In genomic region chr2:120741514-120742448, GRCh38 we compare ENCODE assay signal across 9 cellular contexts. TPM values are rescaled to one million over a fixed set of nuclear protein-coding genes. Genes with fewer than 3 reads are reported as not detected.
DNase-seq lines count a peak whose midpoint lies in the region; TF ChIP-seq lines count a peak whose summit lies in the region.
"Had no signal": no experiment of that assay in that cellular context is flagged by ENCODE, and none has a peak within 500 bp of the region (broad histone marks: within the 10 kb centered on the region; RNA-seq: fewer than 3 reads in every experiment).

No MANE protein-coding gene starts in this region.

- no peak overlapping the region for H3K4me2 ChIP-seq in Karpas-422 (ENCODE audit: low read depth, low read length, poor library complexity, severe bottlenecking)

- intact Hi-C loops in ascending aorta (cut with DNase I): no loop called here

- no peaks in the 10 kb centered on the region for H3K9me2 ChIP-seq in Karpas-422 (replicated peaks; ENCODE audit: insufficient read depth, low read length)

- no peak overlapping the region for H3K27ac ChIP-seq in ascending aorta
- H3K27ac ChIP-seq in Karpas-422 (ENCODE audit: low read length): no peak overlapping the region

- no peaks in the 10 kb centered on the region for H3K9me3 ChIP-seq in ascending aorta
- H3K9me3 ChIP-seq in Karpas-422 (ENCODE audit: low read length): no peaks in the 10 kb centered on the region

- H3K27me3 ChIP-seq in ascending aorta (no peaks in the 10 kb centered on the region), Karpas-422 (ENCODE audit: low read length) (no peaks in the 10 kb centered on the region)

- H3K9ac ChIP-seq in Karpas-422 (ENCODE audit: low read length): no peak overlapping the region

- DNase-seq in GM03348 (ENCODE audit: low spot score) (peak; percentile 71), ascending aorta (ENCODE audit: low spot score in 2 of 2) (peak in 1 of 2 donors; percentile 64), skeletal muscle cell (ENCODE audit: low read depth) (no peak), Karpas-422 (no peak), NCI-H2196 treated with DMSO at 0.1 percent for 48 hours (lab: John Stamatoyannopoulos, UW; ENCODE audit: unreplicated experiment) (no peak)
- no peak for DNase-seq in effector CD8-positive, alpha-beta T cell (lab: John Stamatoyannopoulos, UW)
- no peak for DNase-seq in NK-92 treated with Interleukin-12 subunit alpha and Interleukin-12 subunit beta, amount 100 ng/mL, for 24 hours (lab: John Stamatoyannopoulos, UW)
- DNase-seq: foreskin melanocyte had no signal

- H3K79me2 ChIP-seq in Karpas-422 (ENCODE audit: low read length): no peaks in the 10 kb centered on the region

- H3K36me3 ChIP-seq in ascending aorta (no peaks in the 10 kb centered on the region), Karpas-422 (ENCODE audit: insufficient read depth, low read length) (no peaks in the 10 kb centered on the region)

- H3K4me3 ChIP-seq in ascending aorta (peak overlapping the region; percentile 57 to 62), iPS-11a (ENCODE audit: low read depth, low read length) (peak overlapping the region; percentile 39), skeletal muscle cell (ENCODE audit: low read depth, low read length) (peak overlapping the region; percentile 40), Karpas-422 (ENCODE audit: low read length) (no peak overlapping the region)

- H3K4me1 ChIP-seq in ascending aorta (peaks cover 4 to 13% of the 10 kb centered on the region in 2 donors), Karpas-422 (ENCODE audit: low read length) (peaks cover 30% of the 10 kb centered on the region)

- TF ChIP-seq CTCF in ascending aorta (IDR thresholded peaks at IDR 0.05): no peak

- H2AFZ ChIP-seq in Karpas-422 (ENCODE audit: low read length): no peak overlapping the region

- H4K20me1 ChIP-seq in Karpas-422 (ENCODE audit: insufficient read depth, low read depth, low read length): no peaks in the 10 kb centered on the region

RNA-seq across cellular contexts. Expression of gene GLI2, which starts 6.1 kb away (rescaled TPM):
- total RNA-seq in ascending aorta: 23.1 TPM
- total RNA-seq in Karpas-422 (2014; rRNA removed; shearing (Covaris generic); ENCODE audit: low replicate concordance): 0.07 TPM in 1 of 2 replicates, not detected in the other

Comparison
In these comparisons a context has a peak if more than half of its experiments do, and no peak if none do; other contexts are left out.
1. RNA of gene GLI2, which starts 6.1 kb away (total RNA-seq): 23.1 TPM in ascending aorta (single experiment); 0.07 TPM in Karpas-422; every median in the first group is over 10 times any median in the second.